ENCODE assay signal across 8 cellular contexts in genomic region chr12:26614217-26614616, GRCh38.
DNase-seq lines count a peak whose midpoint lies in the region; ATAC-seq and TF ChIP-seq lines count a peak whose summit lies in the region.

No MANE protein-coding gene starts in this region.

- no peak overlapping the region for H3K4me3 Mint-ChIP-seq in endothelial cell (ENCODE audit: unreplicated experiment)
- H3K4me3 Mint-ChIP-seq in neural crest cell, result no peak overlapping the region

- peak; percentile 60 for DNase-seq in OCI-M1 (lab: John Stamatoyannopoulos, UW)
- peak; percentile 60 for DNase-seq in endothelial cell (ENCODE audit: low spot score)
- DNase-seq in neural crest cell (ENCODE audit: low read depth, low spot score), result peak; percentile 15
- DNase-seq in NCI-H1436 (lab: John Stamatoyannopoulos, UW), result no peak

- H3K27me3 Mint-ChIP-seq in endothelial cell (ENCODE audit: unreplicated experiment), result no peaks in the 10 kb centered on the region
- no peaks in the 10 kb centered on the region for H3K27me3 Mint-ChIP-seq in neural crest cell (ENCODE audit: low read depth)

- H3K27ac Mint-ChIP-seq in endothelial cell (ENCODE audit: unreplicated experiment) (no peak overlapping the region), neural crest cell (ENCODE audit: unreplicated experiment) (no peak overlapping the region)

- H3K36me3 Mint-ChIP-seq in endothelial cell (ENCODE audit: low read depth, unreplicated experiment) (peaks cover 5% of the 10 kb centered on the region), neural crest cell (ENCODE audit: low read depth) (no peaks in the 10 kb centered on the region)

- no peak overlapping the region for H3K27ac ChIP-seq in 22Rv1

- TF ChIP-seq CTCF in 22Rv1 (IDR thresholded peaks at IDR 0.05) (peak; percentile 85), GM12872 (IDR thresholded peaks at IDR 0.05; ENCODE audit: insufficient read depth, low read depth, low read length) (peak; percentile 69), endothelial cell (IDR thresholded peaks at IDR 0.05; ENCODE audit: unreplicated experiment) (peak; percentile 62), neural crest cell (conservative IDR thresholded peaks at IDR 0.05) (peak; percentile 73)

- H3K9me3 Mint-ChIP-seq in endothelial cell (ENCODE audit: unreplicated experiment) (no peaks in the 10 kb centered on the region), neural crest cell (no peaks in the 10 kb centered on the region)

- peaks cover 10% of the 10 kb centered on the region for H3K4me1 Mint-ChIP-seq in endothelial cell (ENCODE audit: unreplicated experiment)
- peaks cover 5% of the 10 kb centered on the region for H3K4me1 Mint-ChIP-seq in neural crest cell

- ATAC-seq in GM21723 (IDR thresholded peaks at IDR 0.05; ENCODE audit: unreplicated experiment) (no peak), HG02938 (IDR thresholded peaks at IDR 0.05; ENCODE audit: unreplicated experiment) (no peak)
